ENCODE assay signal across 21 cellular contexts in the genomic region with DNA sequence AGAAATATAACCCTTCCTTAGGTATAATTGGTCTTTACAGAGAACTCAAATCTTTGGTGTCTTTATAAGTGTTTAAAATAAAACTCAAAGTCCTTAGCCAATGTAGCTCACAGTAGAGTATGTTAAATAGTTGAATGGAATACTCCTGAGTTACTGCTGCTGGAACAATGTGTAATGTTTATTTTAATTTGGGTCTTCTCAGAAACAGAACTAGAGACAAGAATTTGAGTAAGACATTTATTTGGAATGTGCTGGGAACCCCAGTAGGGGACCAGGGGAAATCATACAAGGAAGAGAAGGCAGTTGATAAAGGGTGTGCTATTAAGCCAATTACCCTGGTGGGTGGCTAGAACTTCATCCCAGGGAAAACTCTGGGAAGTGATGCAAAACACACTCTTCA.
"Had no signal": no experiment of that assay in that cellular context is flagged by ENCODE, and none has a peak within 500 bp of the region (broad histone marks: within the 10 kb centered on the region; RNA-seq: fewer than 3 reads in every experiment).

No MANE protein-coding gene starts in this region.

- H3K36me3 ChIP-seq: esophagus muscularis mucosa, gastrocnemius medialis, heart right ventricle, left lung, lower lobe of right lung had no signal

- H3K27me3 ChIP-seq: dorsolateral prefrontal cortex, esophagus muscularis mucosa, gastrocnemius medialis, heart right ventricle, left lung had no signal

- H3K27ac ChIP-seq: coronary artery, dorsolateral prefrontal cortex, esophagus muscularis mucosa, gastrocnemius medialis, heart right ventricle, left lung, lower lobe of right lung had no signal

- H3K4me1 Mint-ChIP-seq: mesothelial cell of epicardium, naive B cell had no signal

- H3K4me1 ChIP-seq: esophagus muscularis mucosa, gastrocnemius medialis, left lung, lower lobe of right lung had no signal

- H3K36me3 Mint-ChIP-seq: naive B cell had no signal

- H3K4me3 ChIP-seq: coronary artery, dorsolateral prefrontal cortex, esophagus muscularis mucosa, gastrocnemius medialis, heart right ventricle, left lung, lower lobe of right lung, mucosa of descending colon had no signal

- H3K27ac Mint-ChIP-seq: mesothelial cell of epicardium, naive B cell had no signal

- H3K4me3 Mint-ChIP-seq: mesothelial cell of epicardium, naive B cell had no signal

- DNase-seq: dermis blood vessel endothelial cell; dorsolateral prefrontal cortex; effector CD4-positive, alpha-beta T cell; effector memory CD4-positive, alpha-beta T cell; foreskin fibroblast; foreskin melanocyte; gastrocnemius medialis; glutamatergic neuron; head of caudate nucleus; heart right ventricle; hippocampal formation; left cardiac atrium; left lung; left ventricle myocardium superior; lower lobe of right lung; mesenchymal stem cell; mucosa of descending colon; naive B cell had no signal

- H3K9me3 ChIP-seq: gastrocnemius medialis had no signal
